ENCODE assay signal across 9 cellular contexts in genomic region chr1:17569200-17570139, GRCh38. TPM values are rescaled to one million over a fixed set of nuclear protein-coding genes. Genes with fewer than 3 reads are reported as not detected.
A peak's percentile ranks its signal among the peaks of the same experiment; 100 is the strongest.
DNase-seq lines count a peak whose midpoint lies in the region; ATAC-seq and TF ChIP-seq lines count a peak whose summit lies in the region.
"Had no signal": no experiment of that assay in that cellular context is flagged by ENCODE, and none has a peak within 500 bp of the region (broad histone marks: within the 10 kb centered on the region; RNA-seq: fewer than 3 reads in every experiment).

No MANE protein-coding gene starts in this region.

- no peak overlapping the region for H3K4me2 ChIP-seq in OCI-LY7 (ENCODE audit: low read length)

- H3K9me3 ChIP-seq in OCI-LY7 (ENCODE audit: low read length): no peaks in the 10 kb centered on the region

- no peak for ATAC-seq in HG03039 (IDR thresholded peaks at IDR 0.05; ENCODE audit: unreplicated experiment)

- TF ChIP-seq POLR2A in erythroblast (IDR thresholded peaks at IDR 0.05; ENCODE audit: low read length): no peak

- CTCF ChIA-PET in OCI-LY7 (lab: Charles Lee; ENCODE audit: unreplicated experiment): no interaction called here

- no peak for TF ChIP-seq CTCF in OCI-LY7 (conservative IDR thresholded peaks at IDR 0.05; ENCODE audit: low read length)

- no peaks in the 10 kb centered on the region for H4K20me1 ChIP-seq in OCI-LY7 (ENCODE audit: insufficient read depth, low read length)

- intact Hi-C loops in OCI-LY7 (cut with micrococcal nuclease; ENCODE audit: unreplicated experiment): no loop called here

- BruUV-seq in OCI-LY7 (replicated peaks; lab: Mats Ljungman, UMichigan): no TSS peak

- no peak overlapping the region for H3K27ac ChIP-seq in OCI-LY7 (ENCODE audit: low read depth, low read length, poor library complexity, severe bottlenecking)

- no peaks in the 10 kb centered on the region for H3K4me1 ChIP-seq in OCI-LY7 (ENCODE audit: insufficient read depth, low read length, poor library complexity, severe bottlenecking)

- DNase-seq in 8988T (peak; percentile 41), NOMO-1 treated with DMSO at 0.1 percent for 48 hours (lab: John Stamatoyannopoulos, UW; ENCODE audit: unreplicated experiment) (peak; percentile 41), erythroblast (lab: John Stamatoyannopoulos, UW) (peak; percentile 75 to 82), mucosa of gallbladder (ENCODE audit: low spot score) (peak; percentile 73), DMS153 (lab: John Stamatoyannopoulos, UW) (no peak), NCI-H345 treated with DMSO at 0.1 percent for 48 hours (lab: John Stamatoyannopoulos, UW; ENCODE audit: unreplicated experiment) (no peak), OCI-LY7 (ENCODE audit: low spot score) (no peak)
- DNase-seq: naive B cell had no signal

- H2AFZ ChIP-seq in OCI-LY7 (ENCODE audit: low read length): no peak overlapping the region

- POLR2A ChIA-PET in OCI-LY7 (lab: Charles Lee): interaction anchor here (0.6 kb wide), 1 partner anchor 106 kb away, joined by 3 read pairs; no protein-coding TSS in a partner anchor

- H3K36me3 ChIP-seq in OCI-LY7 (ENCODE audit: insufficient read depth, low read length): no peaks in the 10 kb centered on the region

- H3K79me2 ChIP-seq in OCI-LY7 (ENCODE audit: insufficient read depth, low read depth, low read length): no peaks in the 10 kb centered on the region

- no peaks in the 10 kb centered on the region for H3K9me2 ChIP-seq in OCI-LY7 (ENCODE audit: insufficient read depth, low read length)

- H3K4me3 ChIP-seq in OCI-LY7 (ENCODE audit: low read depth, low read length, poor library complexity, severe bottlenecking): no peak overlapping the region

RNA-seq across cellular contexts. Expression of gene ARHGEF10L, which starts 30.0 kb away (rescaled TPM):
- total RNA-seq in mucosa of gallbladder (53.0 TPM), OCI-LY7 (2022) (2.3 and 2.4 TPM in 2 replicates)
- 0.39 TPM in 1 of 2 replicates, not detected in the other for total RNA-seq in OCI-LY7 (2014; rRNA removed; shearing (Covaris generic))

Comparison
In these comparisons a context has a peak if more than half of its experiments do, and no peak if none do; other contexts are left out.
1. DNase-seq: peak in 8988T (single experiment), NOMO-1 treated with DMSO at 0.1 percent for 48 hours (single experiment), erythroblast (2 of 2) and mucosa of gallbladder (single experiment); none in DMS153 (single experiment), NCI-H345 treated with DMSO at 0.1 percent for 48 hours (single experiment) and OCI-LY7 (single experiment).
2. RNA of gene ARHGEF10L, which starts 30.0 kb away (total RNA-seq): 53.0 TPM in mucosa of gallbladder (single experiment); 0.39 to 2.4 TPM in OCI-LY7; every median in the first group is over 10 times any median in the second.